In the genomic region with DNA sequence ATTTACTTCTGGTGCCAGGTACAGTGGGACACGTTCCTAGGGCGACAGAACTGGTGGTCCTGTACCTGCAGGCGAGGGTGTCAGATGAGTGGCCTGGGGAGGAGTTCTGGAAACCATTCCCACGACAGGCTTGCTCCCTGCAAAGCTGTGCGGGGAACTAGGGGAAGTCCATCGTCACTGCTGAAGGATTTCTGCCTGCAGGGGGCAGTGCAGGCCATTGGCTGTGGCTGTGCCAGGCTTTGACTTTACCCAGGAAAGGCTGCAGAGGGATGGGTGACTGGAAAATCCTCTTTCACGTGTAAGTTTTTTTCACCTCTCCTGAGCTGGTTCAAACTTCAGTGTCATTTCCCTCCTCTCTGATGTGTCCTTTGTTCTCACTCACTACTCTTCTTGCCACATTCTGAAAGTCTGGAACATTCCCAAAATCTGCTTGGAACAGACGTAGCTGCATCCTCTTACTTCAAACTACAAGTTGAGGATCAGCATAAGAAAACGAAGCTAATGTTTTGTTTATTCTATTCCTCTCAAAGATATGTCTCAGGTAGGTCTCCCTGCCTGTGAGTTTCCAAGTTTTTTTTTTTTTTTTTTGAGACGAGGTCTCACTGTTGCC, we compare ENCODE assay signal across 1 cellular context.
TF ChIP-seq lines count a peak whose summit lies in the region.

No MANE protein-coding gene starts in this region.

TF ChIP-seq in H1, 55 proteins besides CTCF, POLR2A, EP300 and RAD21:
- TF ChIP-seq GTF2F1 (IDR thresholded peaks at IDR 0.05; ENCODE audit: borderline replicate concordance, low read depth, low read length) (no peak), SUZ12 (IDR thresholded peaks at IDR 0.05; ENCODE audit: low read length) (no peak), POLR2AphosphoS5 (IDR thresholded peaks at IDR 0.05; ENCODE audit: low read depth, low read length) (no peak), SIX5 (IDR thresholded peaks at IDR 0.05; ENCODE audit: low read depth, low read length) (no peak), CEBPB (IDR thresholded peaks at IDR 0.05; ENCODE audit: low read depth, low read length) (no peak), NRF1 (IDR thresholded peaks at IDR 0.05; ENCODE audit: low read depth, low read length) (no peak), POU5F1 (IDR thresholded peaks at IDR 0.05; ENCODE audit: low read depth, low read length) (no peak), RBBP5 (IDR thresholded peaks at IDR 0.05; ENCODE audit: borderline replicate concordance, low read depth, low read length) (no peak), CREB1 (IDR thresholded peaks at IDR 0.05) (peak; percentile 87), NANOG (IDR thresholded peaks at IDR 0.05; ENCODE audit: insufficient read depth, low read depth, low read length, poor library complexity, severe bottlenecking) (no peak), CBX8 (IDR thresholded peaks at IDR 0.05; ENCODE audit: borderline replicate concordance, low read depth, low read length) (no peak), HDAC2 (IDR thresholded peaks at IDR 0.05; ENCODE audit: borderline replicate concordance in 1 of 2, low read depth in 2 of 2, low read length in 2 of 2) (no peak), CTBP2 (IDR thresholded peaks at IDR 0.05; ENCODE audit: borderline replicate concordance, insufficient read depth, insufficient read length, low read length) (no peak), FOSL1 (IDR thresholded peaks at IDR 0.05; ENCODE audit: insufficient read depth, low read depth, low read length) (no peak), TEAD4 (IDR thresholded peaks at IDR 0.05; ENCODE audit: low read depth, low read length) (peak; percentile 96), SP1 (IDR thresholded peaks at IDR 0.05; ENCODE audit: low read depth, low read length) (no peak), SIN3A (conservative IDR thresholded peaks at IDR 0.05 in 1 of 2, IDR thresholded peaks at IDR 0.05 in 1 of 2; ENCODE audit: low read depth in 1 of 2, low read length in 2 of 2) (no peak), BACH1 (IDR thresholded peaks at IDR 0.05; ENCODE audit: low read length) (peak; percentile 43; the same call in 1 of the 2 replicates), CHD2 (IDR thresholded peaks at IDR 0.05; ENCODE audit: low read length) (no peak), YY1 (IDR thresholded peaks at IDR 0.05; ENCODE audit: low read depth, low read length) (0 out of 2 replicates have a peak, but pooled peaks have one; percentile 13), MAFK (IDR thresholded peaks at IDR 0.05; ENCODE audit: low read depth, low read length) (peak; percentile 7; the same call in 1 of the 2 replicates), BCL11A (IDR thresholded peaks at IDR 0.05; ENCODE audit: low read depth in 2 of 2, low read length in 2 of 2) (no peak), HDAC6 (IDR thresholded peaks at IDR 0.05; ENCODE audit: low read depth, low read length) (no peak), JUND (IDR thresholded peaks at IDR 0.05; ENCODE audit: low read length) (no peak), KDM5A (IDR thresholded peaks at IDR 0.05; ENCODE audit: low read length) (no peak), SAP30 (IDR thresholded peaks at IDR 0.05; ENCODE audit: insufficient read depth, insufficient replicate concordance, low read length) (no peak), TBP (IDR thresholded peaks at IDR 0.05; ENCODE audit: low read depth, low read length) (no peak), EZH2 (IDR thresholded peaks at IDR 0.05; ENCODE audit: low read depth, low read length, severe bottlenecking) (no peak), SP4 (IDR thresholded peaks at IDR 0.05; ENCODE audit: low read length) (no peak), CHD1 (IDR thresholded peaks at IDR 0.05; ENCODE audit: low read depth, low read length) (no peak), ZNF274 (IDR thresholded peaks at IDR 0.05; ENCODE audit: borderline replicate concordance, extremely low read depth, low read length) (no peak)
- TF ChIP-seq, protein P1, sequence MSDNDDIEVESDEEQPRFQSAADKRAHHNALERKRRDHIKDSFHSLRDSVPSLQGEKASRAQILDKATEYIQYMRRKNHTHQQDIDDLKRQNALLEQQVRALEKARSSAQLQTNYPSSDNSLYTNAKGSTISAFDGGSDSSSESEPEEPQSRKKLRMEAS (IDR thresholded peaks at IDR 0.05), result peak; percentile 56
- TF ChIP-seq, protein P2, sequence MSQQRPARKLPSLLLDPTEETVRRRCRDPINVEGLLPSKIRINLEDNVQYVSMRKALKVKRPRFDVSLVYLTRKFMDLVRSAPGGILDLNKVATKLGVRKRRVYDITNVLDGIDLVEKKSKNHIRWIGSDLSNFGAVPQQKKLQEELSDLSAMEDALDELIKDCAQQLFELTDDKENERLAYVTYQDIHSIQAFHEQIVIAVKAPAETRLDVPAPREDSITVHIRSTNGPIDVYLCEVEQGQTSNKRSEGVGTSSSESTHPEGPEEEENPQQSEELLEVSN (IDR thresholded peaks at IDR 0.05), result 0 out of 2 replicates have a peak, but pooled peaks have one; percentile 17
- TF ChIP-seq, protein P3, sequence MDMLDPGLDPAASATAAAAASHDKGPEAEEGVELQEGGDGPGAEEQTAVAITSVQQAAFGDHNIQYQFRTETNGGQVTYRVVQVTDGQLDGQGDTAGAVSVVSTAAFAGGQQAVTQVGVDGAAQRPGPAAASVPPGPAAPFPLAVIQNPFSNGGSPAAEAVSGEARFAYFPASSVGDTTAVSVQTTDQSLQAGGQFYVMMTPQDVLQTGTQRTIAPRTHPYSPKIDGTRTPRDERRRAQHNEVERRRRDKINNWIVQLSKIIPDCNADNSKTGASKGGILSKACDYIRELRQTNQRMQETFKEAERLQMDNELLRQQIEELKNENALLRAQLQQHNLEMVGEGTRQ (IDR thresholded peaks at IDR 0.05; ENCODE audit: low read length), result no peak
